In genomic region chr14:64318695-64319094, GRCh38 we compare ENCODE assay signal across 3 cellular contexts. TPM values are rescaled to one million over a fixed set of nuclear protein-coding genes. Genes with fewer than 3 reads are reported as not detected.
"Had no signal": no experiment of that assay in that cellular context is flagged by ENCODE, and none has a peak within 500 bp of the region (broad histone marks: within the 10 kb centered on the region; RNA-seq: fewer than 3 reads in every experiment).

No MANE protein-coding gene starts in this region.

RNA-seq across cellular contexts. Expression of gene ESR2, which starts 24.5 kb away (rescaled TPM):
- total RNA-seq: GM23248, H4, HFFc6 had no signal
- polyA plus RNA-seq: GM23248 had no signal
